In genomic region chr5:56054651-56055050, GRCh38 we compare ENCODE assay signal across 2 cellular contexts.
TF ChIP-seq lines count a peak whose summit lies in the region.

No MANE protein-coding gene starts in this region.

TF ChIP-seq in A549, 52 proteins besides CTCF, POLR2A, EP300 and RAD21:
- TF ChIP-seq CEBPB (IDR thresholded peaks at IDR 0.05) (peak; percentile 37 to 70; a peak in 2 of 4 replicates), NPAS2 (CRISPR knock-in tag; IDR thresholded peaks at IDR 0.05; ENCODE audit: borderline replicate concordance) (no peak)
TF ChIP-seq in A549: peak in this region for 1.

TF ChIP-seq in IMR-90, 13 proteins besides CTCF, POLR2A, EP300 and RAD21:
- TF ChIP-seq FOS (IDR thresholded peaks at IDR 0.05; ENCODE audit: low read depth, low read length), result no peak
- TF ChIP-seq USF2 (IDR thresholded peaks at IDR 0.05; ENCODE audit: low read depth, low read length), result no peak
- TF ChIP-seq MXI1 (IDR thresholded peaks at IDR 0.05; ENCODE audit: borderline replicate concordance, low read depth, low read length), result no peak
- no peak for TF ChIP-seq ELK1 (IDR thresholded peaks at IDR 0.05; ENCODE audit: borderline replicate concordance, low read depth, low read length)
- TF ChIP-seq BHLHE40 (IDR thresholded peaks at IDR 0.05; ENCODE audit: low read depth, low read length), result no peak
- peak; percentile 92 for TF ChIP-seq CEBPB (IDR thresholded peaks at IDR 0.05; ENCODE audit: low read depth, low read length)
- no peak for TF ChIP-seq MAZ (IDR thresholded peaks at IDR 0.05; ENCODE audit: borderline replicate concordance, low read depth, low read length)
- TF ChIP-seq RFX5 (IDR thresholded peaks at IDR 0.05; ENCODE audit: low read depth, low read length), result no peak
